In genomic region chr10:15168296-15168780, GRCh38 we compare ENCODE assay signal across 8 cellular contexts. TPM values are rescaled to one million over a fixed set of nuclear protein-coding genes. Genes with fewer than 3 reads are reported as not detected.
DNase-seq lines count a peak whose midpoint lies in the region; ATAC-seq, FAIRE-seq and TF ChIP-seq lines count a peak whose summit lies in the region.

Gene NMT2 (minus strand): TSS chr10:15168693. CDS start chr10:15168612, 81 bp downstream.

- intact Hi-C loops in activated T-helper 2 cell treated with anti-CD3 and anti-CD28 coated beads, Interferon-gamma antibody, Interleukin-2, Interleukin-4, amounts not matched to agents 10 μg/mL and 5 μg/mL and 100 μg/mL, durations not matched to agents 14 hours and 24 hours and 36 hours (cut with micrococcal nuclease): loop anchor here (1.0 to 5.0 kb wide), 5 partner anchors 20 to 290 kb away; partner anchors contain the start of genes FAM171A1, MEIG1 and SUV39H2
- intact Hi-C loops in Right ventricle myocardium superior (cut with DNase I) (no loop called here), ovary (cut with DNase I) (loop anchor here in 1 of 4 donors (10.0 kb wide), 1 partner anchor 74 kb away; the partner anchor contains the start of gene RPP38)

- ATAC-seq in GM19025 (IDR thresholded peaks at IDR 0.05; ENCODE audit: low read depth, unreplicated experiment) (peak; percentile 90), HG03108 (IDR thresholded peaks at IDR 0.05; ENCODE audit: unreplicated experiment) (peak; percentile 92), Right ventricle myocardium superior (ENCODE audit: poor library complexity) (peak; percentile 90)

- H3K27ac Mint-ChIP-seq in activated T-helper 2 cell treated with anti-CD3 and anti-CD28 coated beads, Interferon-gamma antibody, Interleukin-2, Interleukin-4, amounts not matched to agents 10 μg/mL and 5 μg/mL and 100 μg/mL, durations not matched to agents 14 hours and 24 hours and 36 hours: peak within 1 kb of the TSS; percentile 95

- H3K9me3 Mint-ChIP-seq in activated T-helper 2 cell treated with anti-CD3 and anti-CD28 coated beads, Interferon-gamma antibody, Interleukin-2, Interleukin-4, amounts not matched to agents 10 μg/mL and 5 μg/mL and 100 μg/mL, durations not matched to agents 14 hours and 24 hours and 36 hours: no peaks in the 10 kb centered on the region

- no peak for TF ChIP-seq EP300 in ovary (IDR thresholded peaks at IDR 0.05)

- H3K4me3 Mint-ChIP-seq in activated T-helper 2 cell treated with anti-CD3 and anti-CD28 coated beads, Interferon-gamma antibody, Interleukin-2, Interleukin-4, amounts not matched to agents 10 μg/mL and 5 μg/mL and 100 μg/mL, durations not matched to agents 14 hours and 24 hours and 36 hours (ENCODE audit: low read depth): peak within 1 kb of the TSS; percentile 98

- 1 to 2% (median 1%) methylated on average over 41 to 63 of the region's 68 CpGs for WGBS in ovary, 3 donors

- no peaks in the 10 kb centered on the region for H3K27me3 ChIP-seq in ovary

- peaks cover 55% of the 10 kb centered on the region for H3K4me1 Mint-ChIP-seq in activated T-helper 2 cell treated with anti-CD3 and anti-CD28 coated beads, Interferon-gamma antibody, Interleukin-2, Interleukin-4, amounts not matched to agents 10 μg/mL and 5 μg/mL and 100 μg/mL, durations not matched to agents 14 hours and 24 hours and 36 hours (ENCODE audit: low read depth)

- H3K36me3 Mint-ChIP-seq in activated T-helper 2 cell treated with anti-CD3 and anti-CD28 coated beads, Interferon-gamma antibody, Interleukin-2, Interleukin-4, amounts not matched to agents 10 μg/mL and 5 μg/mL and 100 μg/mL, durations not matched to agents 14 hours and 24 hours and 36 hours (ENCODE audit: low read depth): peaks cover 24% of the 10 kb centered on the region

- peak within 1 kb of the TSS; percentile 60 to 78 for H3K27ac ChIP-seq in ovary

- no peaks in the 10 kb centered on the region for H3K9me3 ChIP-seq in ovary

- peak; percentile 87 for TF ChIP-seq POLR2A in ovary (IDR thresholded peaks at IDR 0.05)

- no peaks in the 10 kb centered on the region for H3K27me3 Mint-ChIP-seq in activated T-helper 2 cell treated with anti-CD3 and anti-CD28 coated beads, Interferon-gamma antibody, Interleukin-2, Interleukin-4, amounts not matched to agents 10 μg/mL and 5 μg/mL and 100 μg/mL, durations not matched to agents 14 hours and 24 hours and 36 hours (ENCODE audit: low read depth)

- no peaks in the 10 kb centered on the region for H3K36me3 ChIP-seq in ovary

- H3K4me3 ChIP-seq in ovary: peak within 1 kb of the TSS; percentile 70

- DNase-seq in D721Med (ENCODE audit: insufficient read length, low spot score) (peak; percentile 66), NCI-H2227 treated with DMSO at 0.1 percent for 48 hours (lab: John Stamatoyannopoulos, UW) (peak; percentile 68), Right ventricle myocardium superior (peak; percentile 92), ovary (peak in 3 of 5 donors; percentile 91 to 92 (median 91)), dedifferentiated amniotic fluid mesenchymal stem cell (ENCODE audit: extremely low spot score) (no peak)
- DNase-seq in activated T-helper 2 cell treated with anti-CD3 and anti-CD28 coated beads, Interferon-gamma antibody, Interleukin-2, Interleukin-4, amounts not matched to agents 10 μg/mL and 5 μg/mL and 100 μg/mL, durations not matched to agents 14 hours and 24 hours and 36 hours (ENCODE audit: low spot score): peak; percentile 75

- TF ChIP-seq CTCF in D721Med (IDR thresholded peaks at IDR 0.05; ENCODE audit: insufficient read depth, missing control alignments): peak; percentile 16
- peak; percentile 22 to 63 (median 51) for TF ChIP-seq CTCF in ovary (IDR thresholded peaks at IDR 0.05)

- no peak for FAIRE-seq in D721Med (lab: Jason Lieb, UNC)

- peaks cover 4% of the 10 kb centered on the region for H3K4me1 ChIP-seq in ovary (ENCODE audit: insufficient read depth)

RNA-seq across cellular contexts. Expression of gene NMT2, which starts in this region (rescaled TPM):
- total RNA-seq in activated T-helper 2 cell treated with anti-CD3 and anti-CD28 coated beads, Interferon-gamma antibody, Interleukin-2, Interleukin-4, amounts not matched to agents 10 μg/mL and 5 μg/mL and 100 μg/mL, durations not matched to agents 14 hours and 24 hours and 36 hours: 34.5 and 37.6 TPM in 2 replicates
- 14.6 TPM for total RNA-seq in Right ventricle myocardium superior
- 10 to 100 TPM; 11.5 to 30.3 (median 26.3) TPM for total RNA-seq in ovary
- 10 to 100 TPM; 13.9 to 25.8 TPM for polyA plus RNA-seq in ovary
